Comparison of ENCODE assay signal across 12 cellular contexts in genomic region chr16:11138769-11139623, GRCh38.
A peak's percentile ranks its signal among the peaks of the same experiment; 100 is the strongest.
DNase-seq lines count a peak whose midpoint lies in the region; ATAC-seq and TF ChIP-seq lines count a peak whose summit lies in the region.
"Had no signal": no experiment of that assay in that cellular context is flagged by ENCODE, and none has a peak within 500 bp of the region (broad histone marks: within the 10 kb centered on the region; RNA-seq: fewer than 3 reads in every experiment).

No MANE protein-coding gene starts in this region.

- CTCF ChIA-PET in activated CD4-positive, alpha-beta T cell treated with anti-CD3 and anti-CD28 coated beads for 36 hours (lab: Charles Lee) = interaction anchor here (0.6 to 1.1 kb wide), 4 partner anchors 39 to 255 kb away, joined by 3 to 4 read pairs (median 3); no protein-coding TSS in a partner anchor

- H3K27ac Mint-ChIP-seq in activated CD4-positive, alpha-beta T cell treated with anti-CD3 and anti-CD28 coated beads for 36 hours = peak overlapping the region; percentile 84
- H3K27ac Mint-ChIP-seq: IgD-negative memory B cell had no signal

- H3K36me3 ChIP-seq in SK-N-MC (ENCODE audit: insufficient read depth, low read length) = no peaks in the 10 kb centered on the region; the same call in 1 of the 2 replicates
- no peaks in the 10 kb centered on the region for H3K36me3 ChIP-seq in smooth muscle cell (ENCODE audit: low read depth)
- no peaks in the 10 kb centered on the region for H3K36me3 ChIP-seq in effector memory CD4-positive, alpha-beta T cell (ENCODE audit: control insufficient read depth, insufficient read depth, low read length)
- H3K36me3 ChIP-seq: transverse colon had no signal

- peak overlapping the region; percentile 35 for H3K4me2 ChIP-seq in smooth muscle cell

- no peak overlapping the region for H2AFZ ChIP-seq in smooth muscle cell (ENCODE audit: low read depth)

- 85% methylated on average over 8 of the region's 8 CpGs for WGBS in smooth muscle cell (ENCODE audit: low lambda C conversion rate)

- TF ChIP-seq CTCF in smooth muscle cell (IDR thresholded peaks at IDR 0.05; ENCODE audit: borderline replicate concordance, insufficient read depth, poor library complexity, severe bottlenecking) = no peak

- no peaks in the 10 kb centered on the region for H3K27me3 ChIP-seq in smooth muscle cell (ENCODE audit: low read depth)
- no peaks in the 10 kb centered on the region for H3K27me3 ChIP-seq in effector memory CD4-positive, alpha-beta T cell (replicated peaks; ENCODE audit: control insufficient read depth, insufficient read depth, low read length, poor library complexity, severe bottlenecking)
- H3K27me3 ChIP-seq: transverse colon had no signal

- no peaks in the 10 kb centered on the region for H3K9me3 Mint-ChIP-seq in activated CD4-positive, alpha-beta T cell treated with anti-CD3 and anti-CD28 coated beads for 36 hours (ENCODE audit: low read depth)
- H3K9me3 Mint-ChIP-seq: IgD-negative memory B cell had no signal

- peak overlapping the region; percentile 57; the same call in 1 of the 2 replicates for H3K27ac ChIP-seq in SK-N-MC
- no peak overlapping the region for H3K27ac ChIP-seq in smooth muscle cell (ENCODE audit: low read depth)
- H3K27ac ChIP-seq in effector memory CD4-positive, alpha-beta T cell (ENCODE audit: insufficient read depth, low read length, poor library complexity, severe bottlenecking) = no peak overlapping the region
- H3K27ac ChIP-seq: transverse colon had no signal

- peak overlapping the region; percentile 14 for H3K4me3 Mint-ChIP-seq in activated CD4-positive, alpha-beta T cell treated with anti-CD3 and anti-CD28 coated beads for 36 hours
- H3K4me3 Mint-ChIP-seq: IgD-negative memory B cell had no signal

- H3K36me3 Mint-ChIP-seq in activated CD4-positive, alpha-beta T cell treated with anti-CD3 and anti-CD28 coated beads for 36 hours (ENCODE audit: low read depth) = peaks cover 16% of the 10 kb centered on the region

- H3K4me3 ChIP-seq in SK-N-MC = peak overlapping the region; percentile 25; the same call in 1 of the 2 replicates
- H3K4me3 ChIP-seq in smooth muscle cell = no peak overlapping the region
- no peak overlapping the region for H3K4me3 ChIP-seq in effector memory CD4-positive, alpha-beta T cell (ENCODE audit: insufficient read depth, low read depth, low read length, poor library complexity, severe bottlenecking)
- H3K4me3 ChIP-seq: transverse colon had no signal

- intact Hi-C loops in activated CD4-positive, alpha-beta T cell treated with anti-CD3 and anti-CD28 coated beads for 36 hours (cut with DNase I, micrococcal nuclease) = no loop called here

- H3F3A ChIP-seq in smooth muscle cell (ENCODE audit: low read depth) = no peaks in the 10 kb centered on the region

- H3K9ac ChIP-seq in SK-N-MC (ENCODE audit: insufficient read length) = no peak overlapping the region
- H3K9ac ChIP-seq in smooth muscle cell (ENCODE audit: low read depth) = no peak overlapping the region

- H3K27me3 Mint-ChIP-seq in activated CD4-positive, alpha-beta T cell treated with anti-CD3 and anti-CD28 coated beads for 36 hours = no peaks in the 10 kb centered on the region
- H3K27me3 Mint-ChIP-seq: IgD-negative memory B cell had no signal

- POLR2A ChIA-PET in activated CD4-positive, alpha-beta T cell treated with anti-CD3 and anti-CD28 coated beads for 36 hours (lab: Charles Lee) = interaction anchor here (0.6 kb wide), 2 partner anchors 30 to 465 kb away, joined by 4 read pairs; no protein-coding TSS in a partner anchor

- H3K4me1 Mint-ChIP-seq in activated CD4-positive, alpha-beta T cell treated with anti-CD3 and anti-CD28 coated beads for 36 hours = peaks cover 48% of the 10 kb centered on the region

- no peak for DNase-seq in activated CD4-positive, alpha-beta T cell treated with anti-CD3 and anti-CD28 coated beads for 36 hours
- no peak for DNase-seq in activated CD4-positive, alpha-beta T cell treated with anti-CD3 and anti-CD28 coated beads, Interleukin-2, amount 50 U/mL, for 1 hour
- no peak for DNase-seq in SK-N-MC (ENCODE audit: low read depth, low spot score)
- peak; percentile 74 for DNase-seq in fibroblast of peridontal ligament (ENCODE audit: extremely low read depth)
- DNase-seq in smooth muscle cell (lab: John Stamatoyannopoulos, UW; ENCODE audit: unreplicated experiment) = no peak
- DNase-seq in effector memory CD4-positive, alpha-beta T cell = no peak
- DNase-seq in putamen (ENCODE audit: low spot score) = no peak
- no peak for DNase-seq in activated gamma-delta T cell treated with Interleukin-2 at 50 U/mL for 16 hours
- DNase-seq: foreskin melanocyte, NCI-H526 treated with DMSO at 0.1 percent for 48 hours, transverse colon had no signal

- H3K9me3 ChIP-seq in SK-N-MC (ENCODE audit: low read depth, low read length) (no peaks in the 10 kb centered on the region), smooth muscle cell (replicated peaks; ENCODE audit: low read depth) (no peaks in the 10 kb centered on the region)
- no peaks in the 10 kb centered on the region for H3K9me3 ChIP-seq in effector memory CD4-positive, alpha-beta T cell (ENCODE audit: control insufficient read depth, low read length)
- H3K9me3 ChIP-seq: transverse colon had no signal

- H3K79me2 ChIP-seq in smooth muscle cell (ENCODE audit: low read depth) = no peaks in the 10 kb centered on the region

- peaks cover 12% of the 10 kb centered on the region for H3K4me1 ChIP-seq in smooth muscle cell (ENCODE audit: low read depth)
- H3K4me1 ChIP-seq in effector memory CD4-positive, alpha-beta T cell (ENCODE audit: control insufficient read depth, insufficient read depth, low read length, poor library complexity, severe bottlenecking) = peaks cover 14% of the 10 kb centered on the region

- H4K20me1 ChIP-seq in smooth muscle cell (ENCODE audit: low read depth) = peaks cover 14% of the 10 kb centered on the region

- ATAC-seq in activated CD4-positive, alpha-beta T cell treated with anti-CD3 and anti-CD28 coated beads for 36 hours = no peak
